Comparison of ENCODE assay signal across 8 cellular contexts in genomic region chr7:128939861-128940410, GRCh38. TPM values are rescaled to one million over a fixed set of nuclear protein-coding genes. Genes with fewer than 3 reads are reported as not detected.
DNase-seq lines count a peak whose midpoint lies in the region; ATAC-seq and TF ChIP-seq lines count a peak whose summit lies in the region.

No MANE protein-coding gene starts in this region.

- peaks cover 17% of the 10 kb centered on the region for H3K27me3 Mint-ChIP-seq in activated CD4-positive, alpha-beta T cell treated with anti-CD3 and anti-CD28 coated beads, Interleukin-2, amount 10 ng/mL, durations not matched to agents 24 days and 14 days
- no peaks in the 10 kb centered on the region for H3K27me3 Mint-ChIP-seq in activated T-helper 17 cell treated with anti-CD3 and anti-CD28 coated beads, Interleukin-2, amount 50 U/mL, for 72 hours

- H3K4me1 ChIP-seq in subcutaneous abdominal adipose tissue (ENCODE audit: control insufficient read depth in 5 of 5, insufficient read depth in 5 of 5, low read length in 5 of 5) (peaks cover 2 to 52% (median 26%) of the 10 kb centered on the region in 5 donors), ascending aorta (peaks cover 4 to 8% of the 10 kb centered on the region in 2 donors)

- TF ChIP-seq CTCF in ascending aorta (IDR thresholded peaks at IDR 0.05): no peak

- no peaks in the 10 kb centered on the region for H3K9me3 ChIP-seq in subcutaneous abdominal adipose tissue (ENCODE audit: control insufficient read depth in 5 of 5, low read length in 5 of 5)
- no peaks in the 10 kb centered on the region for H3K9me3 ChIP-seq in ascending aorta

- H3K36me3 ChIP-seq in subcutaneous abdominal adipose tissue (ENCODE audit: control insufficient read depth in 5 of 5, insufficient read depth in 5 of 5, low read length in 5 of 5): no peaks in the 10 kb centered on the region
- no peaks in the 10 kb centered on the region for H3K36me3 ChIP-seq in ascending aorta

- no peak for DNase-seq in activated CD4-positive, alpha-beta T cell treated with anti-CD3 and anti-CD28 coated beads, Interleukin-2, amount 10 ng/mL, durations not matched to agents 24 days and 14 days
- no peak for DNase-seq in activated CD4-positive, alpha-beta T cell treated with anti-CD3 and anti-CD28 coated beads, Interleukin-2, amount 50 U/mL, for 48 hours
- DNase-seq in NK-92 (lab: John Stamatoyannopoulos, UW; ENCODE audit: unreplicated experiment) (no peak), ascending aorta (ENCODE audit: low spot score in 2 of 2) (no peak), GM03348 (ENCODE audit: low spot score) (no peak)

- H3K9me3 Mint-ChIP-seq in activated CD4-positive, alpha-beta T cell treated with anti-CD3 and anti-CD28 coated beads, Interleukin-2, amount 10 ng/mL, durations not matched to agents 24 days and 14 days: no peaks in the 10 kb centered on the region
- no peaks in the 10 kb centered on the region for H3K9me3 Mint-ChIP-seq in activated T-helper 17 cell treated with anti-CD3 and anti-CD28 coated beads, Interleukin-2, amount 50 U/mL, for 72 hours

- H3K4me3 ChIP-seq in subcutaneous abdominal adipose tissue (ENCODE audit: low read depth in 1 of 5, low read length in 5 of 5) (peak overlapping the region in 4 of 5 donors; percentile 29 to 54 (median 46)), ascending aorta (peak overlapping the region in 1 of 2 donors; percentile 95)

- H3K27ac ChIP-seq in subcutaneous abdominal adipose tissue (ENCODE audit: low read depth, low read length) (peak overlapping the region; percentile 41), ascending aorta (no peak overlapping the region)

- intact Hi-C loops in activated CD4-positive, alpha-beta T cell treated with anti-CD3 and anti-CD28 coated beads, Interleukin-2, amount 10 ng/mL, durations not matched to agents 24 days and 14 days (cut with micrococcal nuclease): no loop called here
- intact Hi-C loops in ascending aorta (cut with DNase I): no loop called here

- H3K27me3 ChIP-seq in subcutaneous abdominal adipose tissue (ENCODE audit: control insufficient read depth in 5 of 5, insufficient read depth in 4 of 5, low read length in 5 of 5) (peaks cover 3 to 25% (median 5%) of the 10 kb centered on the region in 5 donors), ascending aorta (no peaks in the 10 kb centered on the region)

- peaks cover 5% of the 10 kb centered on the region for H3K36me3 Mint-ChIP-seq in activated CD4-positive, alpha-beta T cell treated with anti-CD3 and anti-CD28 coated beads, Interleukin-2, amount 10 ng/mL, durations not matched to agents 24 days and 14 days (ENCODE audit: low read depth)
- peaks cover 17% of the 10 kb centered on the region for H3K36me3 Mint-ChIP-seq in activated T-helper 17 cell treated with anti-CD3 and anti-CD28 coated beads, Interleukin-2, amount 50 U/mL, for 72 hours (ENCODE audit: low read depth)

- peaks cover 30% of the 10 kb centered on the region for H3K4me1 Mint-ChIP-seq in activated CD4-positive, alpha-beta T cell treated with anti-CD3 and anti-CD28 coated beads, Interleukin-2, amount 10 ng/mL, durations not matched to agents 24 days and 14 days
- peaks cover 19% of the 10 kb centered on the region for H3K4me1 Mint-ChIP-seq in activated T-helper 17 cell treated with anti-CD3 and anti-CD28 coated beads, Interleukin-2, amount 50 U/mL, for 72 hours

- peak; percentile 12 for ATAC-seq in HG03025 (IDR thresholded peaks at IDR 0.05; ENCODE audit: low FRiP score, unreplicated experiment)
- no peak for ATAC-seq in activated T-helper 17 cell treated with anti-CD3 and anti-CD28 coated beads, Interleukin-2, amount 50 U/mL, for 72 hours (replicated peaks)

- H3K27ac Mint-ChIP-seq in activated CD4-positive, alpha-beta T cell treated with anti-CD3 and anti-CD28 coated beads, Interleukin-2, amount 10 ng/mL, durations not matched to agents 24 days and 14 days: peak overlapping the region; percentile 48
- peak overlapping the region; percentile 72 for H3K27ac Mint-ChIP-seq in activated T-helper 17 cell treated with anti-CD3 and anti-CD28 coated beads, Interleukin-2, amount 50 U/mL, for 72 hours

- H3K9ac ChIP-seq in subcutaneous abdominal adipose tissue (ENCODE audit: low read length in 5 of 5): peak overlapping the region in 3 of 5 donors; percentile 25 to 40 (median 32)

- H3K4me3 Mint-ChIP-seq in activated CD4-positive, alpha-beta T cell treated with anti-CD3 and anti-CD28 coated beads, Interleukin-2, amount 10 ng/mL, durations not matched to agents 24 days and 14 days: peak overlapping the region; percentile 91
- peak overlapping the region; percentile 95 for H3K4me3 Mint-ChIP-seq in activated T-helper 17 cell treated with anti-CD3 and anti-CD28 coated beads, Interleukin-2, amount 50 U/mL, for 72 hours

RNA-seq across cellular contexts. Expression of gene IRF5, which starts 2.2 kb away (rescaled TPM):
- total RNA-seq in activated CD4-positive, alpha-beta T cell treated with anti-CD3 and anti-CD28 coated beads, Interleukin-2, amount 10 ng/mL, durations not matched to agents 24 days and 14 days: 16.2 and 18.6 TPM in 2 replicates
- 10 to 100 TPM; 22.5 to 25.4 TPM for total RNA-seq in activated T-helper 17 cell treated with anti-CD3 and anti-CD28 coated beads, Interleukin-2, amount 50 U/mL, for 72 hours
- not detected for total RNA-seq in ascending aorta

RNA-seq across cellular contexts. Expression of gene KCP, which starts 29.4 kb away (rescaled TPM):
- 0.09 and 0.17 TPM in 2 replicates for total RNA-seq in activated CD4-positive, alpha-beta T cell treated with anti-CD3 and anti-CD28 coated beads, Interleukin-2, amount 10 ng/mL, durations not matched to agents 24 days and 14 days
- total RNA-seq in activated T-helper 17 cell treated with anti-CD3 and anti-CD28 coated beads, Interleukin-2, amount 50 U/mL, for 72 hours: 1 to 10 TPM in 1 of 2 donors, under 1 TPM in 1; 0.09 to 1.0 TPM
- total RNA-seq in ascending aorta: 1.2 TPM

Comparison
In these comparisons a context has a peak if more than half of its experiments do, and no peak if none do; other contexts are left out.
1. RNA of gene IRF5, which starts 2.2 kb away (total RNA-seq): 22.5 to 25.4 TPM in activated T-helper 17 cell treated with anti-CD3 and anti-CD28 coated beads, Interleukin-2, amount 50 U/mL, for 72 hours and 16.2 to 18.6 TPM in activated CD4-positive, alpha-beta T cell treated with anti-CD3 and anti-CD28 coated beads, Interleukin-2, amount 10 ng/mL, durations not matched to agents 24 days and 14 days; not detected in ascending aorta (single experiment); every median in the first group is over 10 times any median in the second.